ENCODE assay signal across 15 cellular contexts in the genomic region with DNA sequence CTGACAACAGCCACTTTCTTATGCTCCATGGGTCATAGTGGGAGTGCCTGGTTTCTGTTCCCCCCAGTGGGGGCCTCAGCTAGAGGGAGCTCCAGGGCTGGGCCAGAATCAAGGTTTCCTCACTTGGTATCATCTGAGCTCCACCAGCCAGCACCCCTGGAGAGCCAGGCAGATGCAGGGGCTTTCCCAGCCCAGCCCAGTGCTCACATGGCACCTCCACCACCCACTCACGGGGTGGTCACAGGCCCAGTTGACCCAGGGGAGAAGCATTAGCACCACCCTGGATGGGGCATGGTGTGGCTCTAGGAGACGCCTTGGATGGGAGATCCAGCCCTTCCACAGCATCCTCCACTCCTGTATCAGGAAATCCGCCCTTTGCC. TPM values are rescaled to one million over a fixed set of nuclear protein-coding genes. Genes with fewer than 3 reads are reported as not detected.
DNase-seq lines count a peak whose midpoint lies in the region; ATAC-seq and TF ChIP-seq lines count a peak whose summit lies in the region.
"Had no signal": no experiment of that assay in that cellular context is flagged by ENCODE, and none has a peak within 500 bp of the region (broad histone marks: within the 10 kb centered on the region; RNA-seq: fewer than 3 reads in every experiment).

No MANE protein-coding gene starts in this region.

- WGBS in IMR-90 (ENCODE audit: extremely low coverage in 2 of 2, insufficient read length in 1 of 2), 2 experiments: no CpG with 5 or more reads among the region's 3 CpGs
- no CpG with 5 or more reads among the region's 3 CpGs for WGBS in neuronal stem cell (ENCODE audit: extremely low coverage in 2 of 2, insufficient read length in 2 of 2, insufficient replicate concordance in 1 of 2), 2 donors

- H2AK5ac ChIP-seq in IMR-90 (ENCODE audit: low read depth, low read length) (no peak overlapping the region), neuronal stem cell (ENCODE audit: low read depth, low read length) (no peak overlapping the region)

- no peak for TF ChIP-seq RAD21 in IMR-90 (IDR thresholded peaks at IDR 0.05; ENCODE audit: low read length)

- H3K27ac ChIP-seq in IMR-90 (ENCODE audit: insufficient read depth, low read length): no peak overlapping the region
- H3K27ac ChIP-seq in neuronal stem cell (replicated peaks; ENCODE audit: low read length): no peak overlapping the region

- H3K56ac ChIP-seq in IMR-90 (ENCODE audit: extremely low read depth, insufficient read depth, low read length): no peak overlapping the region

- H2BK15ac ChIP-seq in IMR-90 (ENCODE audit: low read depth, low read length): no peak overlapping the region; the same call in 2 of the 3 replicates
- no peak overlapping the region for H2BK15ac ChIP-seq in neuronal stem cell (ENCODE audit: low read length)

- ATAC-seq in IMR-90 (ENCODE audit: low read depth): no peak
- ATAC-seq: esophagus mucosa, mucosa of descending colon, T-cell had no signal

- POLR2A ChIA-PET in IMR-90 (lab: Charles Lee; ENCODE audit: unreplicated experiment): no interaction called here

- BruUV-seq in IMR-90 (replicated peaks; lab: Mats Ljungman, UMichigan): no TSS peak

- H3K14ac ChIP-seq in IMR-90 (replicated peaks; ENCODE audit: low read depth, low read length): no peak overlapping the region
- peak overlapping the region; percentile 89 for H3K14ac ChIP-seq in neuronal stem cell (ENCODE audit: low read length)

- H3K4me1 ChIP-seq in IMR-90 (ENCODE audit: control insufficient read depth, insufficient read depth, low read length): peaks cover 34% of the 10 kb centered on the region
- peaks cover 2 to 9% of the 10 kb centered on the region in 2 donors for H3K4me1 ChIP-seq in neuronal stem cell (ENCODE audit: control insufficient read depth in 2 of 2, insufficient read depth in 1 of 2, low read depth in 1 of 2, low read length in 2 of 2)

- H2AFZ ChIP-seq in IMR-90 (replicated peaks; ENCODE audit: low read length, poor library complexity) (peak overlapping the region; percentile 41), neuronal stem cell (ENCODE audit: low read length) (no peak overlapping the region)

- H4K91ac ChIP-seq in IMR-90 (ENCODE audit: insufficient read depth, low read depth, low read length) (no peak overlapping the region), neuronal stem cell (ENCODE audit: low read depth, low read length, poor library complexity) (no peak overlapping the region)

- in situ Hi-C loops in IMR-90 (cut with MboI; ENCODE audit: low sequenced_read_pairs): no loop called here

- no peaks in the 10 kb centered on the region for H4K20me1 ChIP-seq in IMR-90 (ENCODE audit: insufficient read depth, low read length)

- H3K79me1 ChIP-seq in IMR-90 (ENCODE audit: low read depth in 1 of 2, low read length in 2 of 2) (peaks cover 0 to 9% of the 10 kb centered on the region in 2 experiments; a peak in 1 of 4 replicates), neuronal stem cell (ENCODE audit: low read depth, low read length) (peaks cover 4% of the 10 kb centered on the region)

- H3K4me3 ChIP-seq in IMR-90 (ENCODE audit: insufficient read depth, low read depth, low read length): no peak overlapping the region
- no peak overlapping the region for H3K4me3 ChIP-seq in neuronal stem cell (ENCODE audit: low read length in 2 of 2)
- H3K4me3 ChIP-seq: mucosa of descending colon had no signal

- H2AK9ac ChIP-seq in IMR-90 (replicated peaks; ENCODE audit: low read depth, low read length, poor library complexity): peak overlapping the region; percentile 83

- intact Hi-C loops in IMR-90 (cut with micrococcal nuclease): no loop called here

- H3K9me1 ChIP-seq in IMR-90 (ENCODE audit: insufficient read depth, low read length): peaks cover 27% of the 10 kb centered on the region

- TF ChIP-seq CTCF in IMR-90 (conservative IDR thresholded peaks at IDR 0.05; ENCODE audit: low read depth, low read length): peak; percentile 25

- no peaks in the 10 kb centered on the region for H3K36me3 ChIP-seq in IMR-90 (ENCODE audit: control insufficient read depth, insufficient read depth, low read length)
- no peaks in the 10 kb centered on the region for H3K36me3 ChIP-seq in neuronal stem cell (replicated peaks in 1 of 2; ENCODE audit: control insufficient read depth in 2 of 2, insufficient read depth in 2 of 2, low read length in 2 of 2)

- H2BK120ac ChIP-seq in IMR-90 (ENCODE audit: low read depth, low read length): no peak overlapping the region
- no peak overlapping the region for H2BK120ac ChIP-seq in neuronal stem cell (ENCODE audit: low read depth, low read length)

- TF ChIP-seq POLR2A in IMR-90 (IDR thresholded peaks at IDR 0.05; ENCODE audit: low read depth, low read length): no peak

- H2BK12ac ChIP-seq in neuronal stem cell (ENCODE audit: low read length): peak overlapping the region; percentile 22

- H3K27me3 ChIP-seq in IMR-90 (ENCODE audit: control insufficient read depth, insufficient read depth, low read length): no peaks in the 10 kb centered on the region
- peaks cover 0 to 31% (median 12%) of the 10 kb centered on the region in 3 experiments for H3K27me3 ChIP-seq in neuronal stem cell (ENCODE audit: control insufficient read depth in 3 of 3, insufficient read depth in 3 of 3, low read depth in 1 of 3, low read length in 3 of 3)

- H2BK20ac ChIP-seq in IMR-90 (ENCODE audit: low read depth, low read length): no peak overlapping the region

- H3K18ac ChIP-seq in IMR-90 (ENCODE audit: low read depth, low read length) (no peak overlapping the region), neuronal stem cell (ENCODE audit: low read length) (peak overlapping the region; percentile 71)

- dilution Hi-C loops in IMR-90 (cut with HindIII; ENCODE audit: low sequenced_read_pairs, unreplicated experiment): no loop called here

- no peak overlapping the region for H4K5ac ChIP-seq in IMR-90 (ENCODE audit: low read depth, low read length)

- H3K23ac ChIP-seq in IMR-90 (ENCODE audit: low read depth, low read length) (no peak overlapping the region), neuronal stem cell (ENCODE audit: low read depth, low read length, poor library complexity) (no peak overlapping the region)

- DNase-seq in CD1c-positive myeloid dendritic cell (ENCODE audit: extremely low spot score) (peak; percentile 72), IMR-90 (no peak), astrocyte of the hippocampus (ENCODE audit: low read depth, low spot score) (peak; percentile 8), neuronal stem cell (ENCODE audit: low spot score) (no peak), HT-29 (ENCODE audit: low spot score) (no peak), NCI-H226 (no peak)
- DNase-seq in activated effector memory CD4-positive, alpha-beta T cell treated with Interleukin-2 at 50 U/mL for 16 hours: no peak
- DNase-seq: activated CD4-positive, alpha-beta T cell treated with anti-CD3 and anti-CD28 coated beads for 48 hours; cerebellar nuclear complex; GOT3; NCI-H82; T-cell had no signal

- CTCF ChIA-PET in IMR-90 (lab: Yijun Ruan, JAX): no interaction called here

- H2BK5ac ChIP-seq in IMR-90 (ENCODE audit: low read depth, low read length, poor library complexity, severe bottlenecking) (no peak overlapping the region), neuronal stem cell (ENCODE audit: low read length) (no peak overlapping the region)

- no peak overlapping the region for H4K8ac ChIP-seq in IMR-90 (ENCODE audit: low read depth in 2 of 2, low read length in 2 of 2)
- H4K8ac ChIP-seq in neuronal stem cell (ENCODE audit: low read depth, low read length): no peak overlapping the region

- H3K4me2 ChIP-seq in IMR-90 (ENCODE audit: low read depth, low read length) (no peak overlapping the region), neuronal stem cell (ENCODE audit: insufficient read depth, low read length, poor library complexity, severe bottlenecking) (no peak overlapping the region)

- H3K9me3 ChIP-seq in IMR-90 (ENCODE audit: control insufficient read depth, insufficient read depth, low read length) (no peaks in the 10 kb centered on the region), neuronal stem cell (replicated peaks in 1 of 2; ENCODE audit: control insufficient read depth in 2 of 2, insufficient read depth in 1 of 2, low read depth in 1 of 2, low read length in 2 of 2) (no peaks in the 10 kb centered on the region)
- H3K9me3 ChIP-seq: mucosa of descending colon had no signal

- H3K9ac ChIP-seq in IMR-90 (ENCODE audit: low read depth, low read length) (no peak overlapping the region), neuronal stem cell (ENCODE audit: low read depth, low read length, poor library complexity) (no peak overlapping the region)

- H3K4ac ChIP-seq in IMR-90 (ENCODE audit: low read depth, low read length) (no peak overlapping the region; the same call in 1 of the 2 replicates), neuronal stem cell (ENCODE audit: low read length) (no peak overlapping the region)

TF ChIP-seq in IMR-90, 13 proteins besides CTCF, POLR2A, EP300 and RAD21 (continues in another document):
- TF ChIP-seq CHD1 (IDR thresholded peaks at IDR 0.05; ENCODE audit: low read depth, low read length) (no peak), USF2 (IDR thresholded peaks at IDR 0.05; ENCODE audit: low read depth, low read length) (no peak), MXI1 (IDR thresholded peaks at IDR 0.05; ENCODE audit: borderline replicate concordance, low read depth, low read length) (no peak), CEBPB (IDR thresholded peaks at IDR 0.05; ENCODE audit: low read depth, low read length) (no peak)
- TF ChIP-seq, protein P1, sequence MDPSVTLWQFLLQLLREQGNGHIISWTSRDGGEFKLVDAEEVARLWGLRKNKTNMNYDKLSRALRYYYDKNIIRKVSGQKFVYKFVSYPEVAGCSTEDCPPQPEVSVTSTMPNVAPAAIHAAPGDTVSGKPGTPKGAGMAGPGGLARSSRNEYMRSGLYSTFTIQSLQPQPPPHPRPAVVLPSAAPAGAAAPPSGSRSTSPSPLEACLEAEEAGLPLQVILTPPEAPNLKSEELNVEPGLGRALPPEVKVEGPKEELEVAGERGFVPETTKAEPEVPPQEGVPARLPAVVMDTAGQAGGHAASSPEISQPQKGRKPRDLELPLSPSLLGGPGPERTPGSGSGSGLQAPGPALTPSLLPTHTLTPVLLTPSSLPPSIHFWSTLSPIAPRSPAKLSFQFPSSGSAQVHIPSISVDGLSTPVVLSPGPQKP (IDR thresholded peaks at IDR 0.05; ENCODE audit: borderline replicate concordance, low read depth, low read length): no peak

RNA-seq across cellular contexts. Expression of gene WNT7B, which starts 24.1 kb away (rescaled TPM):
- under 0.01 TPM in 2 replicates for total RNA-seq in IMR-90 (2012; rRNA removed)
- 0.15 and 0.16 TPM in 2 replicates for polyA plus RNA-seq in IMR-90 (2012; rRNA removed)
- 0.21 and 0.23 TPM in 2 replicates for polyA plus RNA-seq in IMR-90 (2012; cell fraction: cytosol; rRNA removed)
- 0.10 and 0.15 TPM in 2 replicates for polyA plus RNA-seq in IMR-90 (2012; cell fraction: nucleus; rRNA removed; ENCODE audit: low replicate concordance)
- 8.6 TPM for polyA plus RNA-seq in neuronal stem cell (2013, experiment 1 of 2)
- polyA plus RNA-seq in neuronal stem cell (2013, experiment 2 of 2): 8.5 TPM
- total RNA-seq in HT-29 (2014; rRNA removed; shearing (Covaris generic)): 17.4 and 31.4 TPM in 2 replicates
- total RNA-seq: activated T-helper 2 cell treated with anti-CD3 and anti-CD28 coated beads, Interferon-gamma antibody, Interleukin-2, Interleukin-4, amounts not matched to agents 10 μg/mL and 5 μg/mL and 100 μg/mL, durations not matched to agents 14 hours and 24 hours and 36 hours; mucosa of descending colon had no signal

Comparison
In these comparisons a context has a peak if more than half of its experiments do, and no peak if none do; other contexts are left out.
1. DNase-seq: peak in CD1c-positive myeloid dendritic cell (single experiment) and astrocyte of the hippocampus (single experiment); none in IMR-90 (single experiment), neuronal stem cell (single experiment), activated effector memory CD4-positive, alpha-beta T cell treated with Interleukin-2 at 50 U/mL for 16 hours (single experiment), HT-29 (single experiment) and NCI-H226 (single experiment).
2. RNA of gene WNT7B, which starts 24.1 kb away (total RNA-seq): 17.4 to 31.4 TPM in HT-29; under 0.01 TPM in IMR-90; every median in the first group is over 10 times any median in the second.